Comparison of ENCODE assay signal across 8 cellular contexts in genomic region chr6:32255212-32256153, GRCh38. TPM values are rescaled to one million over a fixed set of nuclear protein-coding genes. Genes with fewer than 3 reads are reported as not detected.
DNase-seq lines count a peak whose midpoint lies in the region; ATAC-seq and TF ChIP-seq lines count a peak whose summit lies in the region.

No MANE protein-coding gene starts in this region.

- H3K27ac ChIP-seq in Peyer's patch (peak overlapping the region; percentile 69 to 81 (median 76)), neuronal stem cell (replicated peaks; ENCODE audit: low read length) (peak overlapping the region; percentile 87), stomach (peak overlapping the region in 4 of 5 donors; percentile 36 to 82 (median 68))

- H2AFZ ChIP-seq in neuronal stem cell (ENCODE audit: low read length), result peak overlapping the region; percentile 85

- H3K4me1 ChIP-seq in Peyer's patch, result no peaks in the 10 kb centered on the region
- H3K4me1 ChIP-seq in neuronal stem cell (ENCODE audit: control insufficient read depth in 2 of 2, insufficient read depth in 1 of 2, low read depth in 1 of 2, low read length in 2 of 2), result peaks cover 3 to 8% of the 10 kb centered on the region in 2 donors
- peaks cover 0 to 18% (median 4%) of the 10 kb centered on the region in 4 donors for H3K4me1 ChIP-seq in stomach

- peak overlapping the region; percentile 5 for H3K23ac ChIP-seq in neuronal stem cell (ENCODE audit: low read depth, low read length, poor library complexity)

- H3K36me3 ChIP-seq in Peyer's patch, result no peaks in the 10 kb centered on the region
- H3K36me3 ChIP-seq in neuronal stem cell (replicated peaks in 1 of 2; ENCODE audit: control insufficient read depth in 2 of 2, insufficient read depth in 2 of 2, low read length in 2 of 2), result no peaks in the 10 kb centered on the region
- H3K36me3 ChIP-seq in stomach, result no peaks in the 10 kb centered on the region

- intact Hi-C loops in stomach (cut with DNase I; ENCODE audit: low total_unique reads), result no loop called here

- H3K18ac ChIP-seq in neuronal stem cell (ENCODE audit: low read length), result peak overlapping the region; percentile 87

- H4K8ac ChIP-seq in neuronal stem cell (ENCODE audit: low read depth, low read length), result peak overlapping the region; percentile 43

- H3K4ac ChIP-seq in neuronal stem cell (ENCODE audit: low read length), result no peak overlapping the region

- H3K9ac ChIP-seq in neuronal stem cell (ENCODE audit: low read depth, low read length, poor library complexity), result no peak overlapping the region

- no peak overlapping the region for H4K91ac ChIP-seq in neuronal stem cell (ENCODE audit: low read depth, low read length, poor library complexity)

- H3K27me3 ChIP-seq in Peyer's patch (no peaks in the 10 kb centered on the region), neuronal stem cell (ENCODE audit: control insufficient read depth in 3 of 3, insufficient read depth in 3 of 3, low read depth in 1 of 3, low read length in 3 of 3) (no peaks in the 10 kb centered on the region), stomach (no peaks in the 10 kb centered on the region)

- no peak overlapping the region for H2BK120ac ChIP-seq in neuronal stem cell (ENCODE audit: low read depth, low read length)

- no peaks in the 10 kb centered on the region for H3K9me3 ChIP-seq in Peyer's patch
- no peaks in the 10 kb centered on the region for H3K9me3 ChIP-seq in neuronal stem cell (replicated peaks in 1 of 2; ENCODE audit: control insufficient read depth in 2 of 2, insufficient read depth in 1 of 2, low read depth in 1 of 2, low read length in 2 of 2)
- no peaks in the 10 kb centered on the region for H3K9me3 ChIP-seq in stomach

- DNase-seq in AG20443 (ENCODE audit: low spot score) (peak; percentile 94), Peyer's patch (peak; percentile 53 to 81 (median 55)), foreskin melanocyte (peak; percentile 77), neuronal stem cell (ENCODE audit: low spot score) (peak; percentile 68), stomach (peak; percentile 62)
- DNase-seq in activated gamma-delta T cell treated with anti-CD3 and anti-CD28 coated beads, Interleukin-2, amount 50 U/mL, for 16 hours (ENCODE audit: low read depth), result peak; percentile 43

- TF ChIP-seq POLR2A in Peyer's patch (IDR thresholded peaks at IDR 0.05), result no peak
- TF ChIP-seq POLR2A in stomach (IDR thresholded peaks at IDR 0.05), result no peak

- H2BK12ac ChIP-seq in neuronal stem cell (ENCODE audit: low read length), result no peak overlapping the region

- TF ChIP-seq CTCF in Peyer's patch (IDR thresholded peaks at IDR 0.05) (peak; percentile 23 to 78 (median 49)), stomach (IDR thresholded peaks at IDR 0.05) (peak in 5 of 7 experiments; percentile 25 to 70 (median 58))

- no peak for TF ChIP-seq EP300 in stomach (IDR thresholded peaks at IDR 0.05)

- peak overlapping the region; percentile 56 for H3K4me2 ChIP-seq in neuronal stem cell (ENCODE audit: insufficient read depth, low read length, poor library complexity, severe bottlenecking)

- H2BK15ac ChIP-seq in neuronal stem cell (ENCODE audit: low read length), result no peak overlapping the region

- H3K79me1 ChIP-seq in neuronal stem cell (ENCODE audit: low read depth, low read length), result no peaks in the 10 kb centered on the region

- H3K4me3 ChIP-seq in Peyer's patch (peak overlapping the region; percentile 31 to 36 (median 34)), neuronal stem cell (ENCODE audit: low read length in 2 of 2) (peak overlapping the region; percentile 23 to 64), stomach (peak overlapping the region; percentile 35 to 42 (median 42))

- no peak overlapping the region for H3K14ac ChIP-seq in neuronal stem cell (ENCODE audit: low read length)

- no CpG with 5 or more reads among the region's 30 CpGs for WGBS in neuronal stem cell (ENCODE audit: extremely low coverage in 2 of 2, insufficient read length in 2 of 2, insufficient replicate concordance in 1 of 2), 2 donors
- WGBS in stomach, 5 donors, result 11 to 14% (median 12%) methylated on average over 28 to 30 of the region's 30 CpGs

- no peak overlapping the region for H2AK5ac ChIP-seq in neuronal stem cell (ENCODE audit: low read depth, low read length)

- ATAC-seq in GM21723 (IDR thresholded peaks at IDR 0.05; ENCODE audit: unreplicated experiment) (peak; percentile 44), GM21737 (IDR thresholded peaks at IDR 0.05; ENCODE audit: unreplicated experiment) (no peak)

- no peak overlapping the region for H2BK5ac ChIP-seq in neuronal stem cell (ENCODE audit: low read length)

RNA-seq across cellular contexts. Expression of gene NOTCH4, which starts 31.6 kb away (rescaled TPM):
- total RNA-seq in Peyer's patch (10 to 100 TPM in 2 of 4 donors, 1 to 10 TPM in 2; 1.8 to 50.3 (median 8.9) TPM), stomach (10 to 100 TPM; 11.0 to 45.5 (median 14.3) TPM)
- 4.0 TPM for polyA plus RNA-seq in neuronal stem cell (2013, experiment 1 of 2)
- 3.7 TPM for polyA plus RNA-seq in neuronal stem cell (2013, experiment 2 of 2)
- 10 to 100 TPM in 1 of 3 donors, 1 to 10 TPM in 2; 7.3 to 22.3 (median 8.4) TPM for polyA plus RNA-seq in stomach

Comparison
In these comparisons a context has a peak if more than half of its experiments do, and no peak if none do; other contexts are left out.
1. DNase-seq: peak in every context shown above with its lines; median percentile 94 in AG20443; 77 in foreskin melanocyte; 68 in neuronal stem cell; 62 in stomach; 55 in Peyer's patch; 43 in activated gamma-delta T cell treated with anti-CD3 and anti-CD28 coated beads, Interleukin-2, amount 50 U/mL, for 16 hours.